In genomic region chr3:55534876-55535275, GRCh38 we compare ENCODE assay signal across 20 cellular contexts. TPM values are rescaled to one million over a fixed set of nuclear protein-coding genes. Genes with fewer than 3 reads are reported as not detected.
DNase-seq lines count a peak whose midpoint lies in the region; ATAC-seq and TF ChIP-seq lines count a peak whose summit lies in the region.
"Had no signal": no experiment of that assay in that cellular context is flagged by ENCODE, and none has a peak within 500 bp of the region (broad histone marks: within the 10 kb centered on the region; RNA-seq: fewer than 3 reads in every experiment).

No MANE protein-coding gene starts in this region.

- TF ChIP-seq EP300 in transverse colon (IDR thresholded peaks at IDR 0.05; ENCODE audit: low read depth) = no peak

- no peaks in the 10 kb centered on the region for H3K9me3 ChIP-seq in transverse colon
- H3K9me3 ChIP-seq: BLaER1 had no signal

- in situ Hi-C loops in Caki2 (cut with HindIII; ENCODE audit: low pct_unique_long_range_greater_than_20kb, low sequenced_read_pairs) = no loop called here
- in situ Hi-C loops in transverse colon (cut with MboI; ENCODE audit: low pct_ligation_motif_present in 1 of 4, low pct_unique_long_range_greater_than_20kb in 1 of 4, low sequenced_read_pairs in 3 of 4) = no loop called here

- H3K27ac ChIP-seq in transverse colon = no peak overlapping the region
- H3K27ac ChIP-seq in dorsolateral prefrontal cortex = no peak overlapping the region
- H3K27ac ChIP-seq: BLaER1 had no signal

- intact Hi-C loops in transverse colon (cut with DNase I; ENCODE audit: low total_unique reads) (no loop called here), dorsolateral prefrontal cortex (cut with DNase I) (no loop called here)

- ATAC-seq in GM21381 (IDR thresholded peaks at IDR 0.05; ENCODE audit: unreplicated experiment) = no peak
- ATAC-seq: CD8-positive, alpha-beta T cell had no signal

- H3K4me3 ChIP-seq in epithelial cell of esophagus (ENCODE audit: low read length) (no peak overlapping the region), transverse colon (no peak overlapping the region), dorsolateral prefrontal cortex (no peak overlapping the region)
- H3K4me3 ChIP-seq: BLaER1 had no signal

- no peaks in the 10 kb centered on the region for H3K27me3 ChIP-seq in transverse colon
- no peaks in the 10 kb centered on the region for H3K27me3 ChIP-seq in dorsolateral prefrontal cortex
- H3K27me3 ChIP-seq: BLaER1 had no signal

- H3K4me1 ChIP-seq in transverse colon = no peaks in the 10 kb centered on the region
- H3K4me1 ChIP-seq: BLaER1 had no signal

- WGBS in transverse colon (ENCODE audit: low coverage in 1 of 2), 2 donors = 82% methylated on average over 2 of the region's 2 CpGs; no CpG with 5 or more reads in 1 of the 2 donors

- H3K36me3 ChIP-seq in transverse colon = no peaks in the 10 kb centered on the region
- H3K36me3 ChIP-seq: BLaER1 had no signal

- no peak for TF ChIP-seq CTCF in epithelial cell of esophagus (IDR thresholded peaks at IDR 0.05; ENCODE audit: insufficient read depth, low read depth, low read length, missing control alignments)
- TF ChIP-seq CTCF in transverse colon (IDR thresholded peaks at IDR 0.05) = no peak
- no peak for TF ChIP-seq CTCF in dorsolateral prefrontal cortex (IDR thresholded peaks at IDR 0.05 in 54 of 56, conservative IDR thresholded peaks at IDR 0.05 in 2 of 56; ENCODE audit: low read depth in 1 of 56, partially characterized antibody in 56 of 56)

- DNase-seq in Caki2 (ENCODE audit: low read depth) = peak; percentile 79
- peak; percentile 60 for DNase-seq in M059J (ENCODE audit: low read depth)
- DNase-seq in epithelial cell of esophagus (ENCODE audit: low read depth) = peak; percentile 53
- peak; percentile 57 for DNase-seq in kidney glomerular epithelial cell (lab: John Stamatoyannopoulos, UW)
- no peak for DNase-seq in transverse colon
- no peak for DNase-seq in dorsolateral prefrontal cortex
- DNase-seq in stimulated activated naive CD4-positive, alpha-beta T cell (lab: John Stamatoyannopoulos, UW) = no peak
- DNase-seq: CD8-positive, alpha-beta T cell; DMS79 treated with DMSO at 0.1 percent for 48 hours; GDM1; MV-4-11; NCI-H1417; NCI-H187; NCI-H2107; NCI-H510A; NCI-H774; RPMI8226; SIG-M5 had no signal

- no peak for TF ChIP-seq POLR2A in transverse colon (IDR thresholded peaks at IDR 0.05)

RNA-seq across cellular contexts. Expression of gene WNT5A, which starts 47.8 kb away (rescaled TPM):
- 8.1 and 10.9 TPM in 2 replicates for total RNA-seq in Caki2 (2014; rRNA removed; shearing (Covaris generic); ENCODE audit: low replicate concordance)
- total RNA-seq in M059J (2014; rRNA removed; shearing (Covaris generic)) = 92.8 and 113 TPM in 2 replicates
- 10 to 100 TPM in 1 of 4 donors, 1 to 10 TPM in 3; 2.6 to 15.9 (median 5.5) TPM for total RNA-seq in transverse colon
- total RNA-seq in dorsolateral prefrontal cortex = 10 to 100 TPM in 13 of 120 experiments, 1 to 10 TPM in 107; 3.3 to 13.3 (median 7.1) TPM

Comparison
In these comparisons a context has a peak if more than half of its experiments do, and no peak if none do; other contexts are left out.
1. DNase-seq: peak in Caki2 (single experiment), M059J (single experiment), epithelial cell of esophagus (single experiment) and kidney glomerular epithelial cell (single experiment); none in transverse colon (single experiment), dorsolateral prefrontal cortex (0 of 10) and stimulated activated naive CD4-positive, alpha-beta T cell (0 of 6).